ENCODE assay signal across 8 cellular contexts in genomic region chr15:60720493-60721231, GRCh38.
DNase-seq lines count a peak whose midpoint lies in the region; ATAC-seq and TF ChIP-seq lines count a peak whose summit lies in the region.

No MANE protein-coding gene starts in this region.

- no peaks in the 10 kb centered on the region for H3K9me3 ChIP-seq in upper lobe of left lung

- peaks cover 0 to 5% (median 0%) of the 10 kb centered on the region in 4 donors for H3K4me1 ChIP-seq in upper lobe of left lung

- 73 to 79% methylated on average over 17 of the region's 17 CpGs for WGBS in upper lobe of left lung, 2 donors

- ATAC-seq in GM18511 (IDR thresholded peaks at IDR 0.05; ENCODE audit: unreplicated experiment) = peak; percentile 65
- peak; percentile 57 for ATAC-seq in HG03460 (IDR thresholded peaks at IDR 0.05; ENCODE audit: unreplicated experiment)
- ATAC-seq in sciatic nerve = no peak
- ATAC-seq in upper lobe of left lung (ENCODE audit: low FRiP score in 2 of 2) = no peak

- intact Hi-C loops in sciatic nerve (cut with DNase I) = no loop called here

- TF ChIP-seq CTCF in upper lobe of left lung (IDR thresholded peaks at IDR 0.05) = no peak

- no peaks in the 10 kb centered on the region for H3K36me3 ChIP-seq in upper lobe of left lung

- H3K4me3 ChIP-seq in upper lobe of left lung = no peak overlapping the region

- no peaks in the 10 kb centered on the region for H3K27me3 ChIP-seq in upper lobe of left lung

- TF ChIP-seq EP300 in upper lobe of left lung (IDR thresholded peaks at IDR 0.05) = no peak

- no peak for TF ChIP-seq POLR2A in upper lobe of left lung (IDR thresholded peaks at IDR 0.05)

- DNase-seq in activated T-helper 1 cell treated with Interleukin-2 at 50 U/mL for 16 hours (ENCODE audit: low read depth) = peak; percentile 15
- DNase-seq in stimulated activated CD4-positive, alpha-beta T cell treated with anti-CD3 and anti-CD28 coated beads, Interleukin-4, amount 100 ng/mL, for 1 hour = peak; percentile 61
- no peak for DNase-seq in sciatic nerve (ENCODE audit: low spot score)
- DNase-seq in amygdala (lab: John Stamatoyannopoulos, UW) = no peak
- no peak for DNase-seq in cerebellar nuclear complex (lab: John Stamatoyannopoulos, UW)
- no peak for DNase-seq in upper lobe of left lung

- H3K27ac ChIP-seq in upper lobe of left lung = peak overlapping the region in 1 of 4 donors; percentile 14

Comparison
In these comparisons a context has a peak if more than half of its experiments do, and no peak if none do; other contexts are left out.
1. ATAC-seq: peak in GM18511 (single experiment) and HG03460 (single experiment); none in sciatic nerve (single experiment) and upper lobe of left lung (0 of 2).
2. DNase-seq: peak in activated T-helper 1 cell treated with Interleukin-2 at 50 U/mL for 16 hours (single experiment) and stimulated activated CD4-positive, alpha-beta T cell treated with anti-CD3 and anti-CD28 coated beads, Interleukin-4, amount 100 ng/mL, for 1 hour (single experiment); none in sciatic nerve (single experiment), amygdala (0 of 56), cerebellar nuclear complex (0 of 2) and upper lobe of left lung (0 of 2).